Comparison of ENCODE assay signal across 18 cellular contexts in genomic region chr7:52500796-52501195, GRCh38.
DNase-seq lines count a peak whose midpoint lies in the region; ATAC-seq, FAIRE-seq and TF ChIP-seq lines count a peak whose summit lies in the region.
"Had no signal": no experiment of that assay in that cellular context is flagged by ENCODE, and none has a peak within 500 bp of the region (broad histone marks: within the 10 kb centered on the region; RNA-seq: fewer than 3 reads in every experiment).

No MANE protein-coding gene starts in this region.

- H3K4me1 ChIP-seq in smooth muscle cell (ENCODE audit: low read depth): peaks cover 4% of the 10 kb centered on the region
- no peaks in the 10 kb centered on the region for H3K4me1 ChIP-seq in aorta (ENCODE audit: control insufficient read depth in 1 of 2, insufficient read depth in 2 of 2, low read length in 2 of 2)
- H3K4me1 ChIP-seq: gastrocnemius medialis, tibial artery had no signal

- WGBS in smooth muscle cell (ENCODE audit: low lambda C conversion rate): 7% methylated on average over 3 of the region's 3 CpGs
- WGBS in aorta, 2 donors: 76 to 82% methylated on average over 3 of the region's 3 CpGs

- no peaks in the 10 kb centered on the region for H3K9me3 ChIP-seq in smooth muscle cell (replicated peaks; ENCODE audit: low read depth)
- peaks cover 1% of the 10 kb centered on the region for H3K9me3 ChIP-seq in aorta (ENCODE audit: control insufficient read depth, low read length)
- H3K9me3 ChIP-seq: gastrocnemius medialis, tibial artery had no signal

- H3K4me3 ChIP-seq in bronchial epithelial cell (ENCODE audit: low read depth, low read length) (no peak overlapping the region), smooth muscle cell (peak overlapping the region; percentile 28), aorta (ENCODE audit: low read length in 2 of 2) (no peak overlapping the region), coronary artery (no peak overlapping the region)
- H3K4me3 ChIP-seq: gastrocnemius medialis, tibial artery had no signal

- H3K36me3 ChIP-seq in bronchial epithelial cell (ENCODE audit: control insufficient read depth, insufficient read depth, low read length) (no peaks in the 10 kb centered on the region), smooth muscle cell (ENCODE audit: low read depth) (no peaks in the 10 kb centered on the region), aorta (ENCODE audit: control insufficient read depth in 1 of 2, insufficient read depth in 2 of 2, low read length in 1 of 2) (no peaks in the 10 kb centered on the region)
- H3K36me3 ChIP-seq: gastrocnemius medialis, tibial artery had no signal

- no peak for FAIRE-seq in bronchial epithelial cell (lab: Jason Lieb, UNC)
- FAIRE-seq: A204.1 had no signal

- no peak for ATAC-seq in aorta (ENCODE audit: low FRiP score)
- ATAC-seq: gastrocnemius medialis; Panc1; stimulated activated memory B cell treated with anti-CD40 and anti-IgM and Interleukin-4, amounts not matched to agents 10 μg/mL and 1 μg/mL and 100 μg/mL, for 72 hours had no signal

- H3K27ac ChIP-seq in smooth muscle cell (ENCODE audit: low read depth): peak overlapping the region; percentile 83
- no peak overlapping the region for H3K27ac ChIP-seq in aorta (ENCODE audit: low read depth in 1 of 2, low read length in 2 of 2)
- H3K27ac ChIP-seq in coronary artery: no peak overlapping the region
- H3K27ac ChIP-seq: gastrocnemius medialis, tibial artery had no signal

- intact Hi-C loops in aorta (cut with DNase I): no loop called here

- H3F3A ChIP-seq in smooth muscle cell (ENCODE audit: low read depth): peaks cover 16% of the 10 kb centered on the region

- H2AFZ ChIP-seq in smooth muscle cell (ENCODE audit: low read depth): peak overlapping the region; percentile 35

- DNase-seq in NCI-H524 (lab: John Stamatoyannopoulos, UW) (peak; percentile 46 to 64), NCI-H524 treated with DMSO at 0.1 percent for 48 hours (lab: John Stamatoyannopoulos, UW) (no peak), NCI-H82 treated with DMSO at 0.1 percent for 48 hours (lab: John Stamatoyannopoulos, UW; ENCODE audit: unreplicated experiment) (peak; percentile 67), bronchial epithelial cell (ENCODE audit: low read depth) (peak; percentile 97), smooth muscle cell (lab: John Stamatoyannopoulos, UW; ENCODE audit: unreplicated experiment) (no peak), aorta (no peak), globus pallidus (ENCODE audit: low spot score) (no peak), coronary artery (ENCODE audit: low spot score) (no peak)
- DNase-seq: activated CD4-positive, alpha-beta T cell treated with anti-CD3 and anti-CD28 coated beads for 48 hours; activated CD8-positive, alpha-beta memory T cell treated with anti-CD3 and anti-CD28 coated beads, Interleukin-2, amount 50 U/mL, for 48 hours; activated naive CD4-positive, alpha-beta T cell treated with anti-CD3 and anti-CD28 coated beads for 36 hours; cortex of kidney; gastrocnemius medialis; stimulated activated CD4-positive, alpha-beta T cell treated with anti-CD3 and anti-CD28 coated beads, Interleukin-15, amount 100 ng/mL, for 24 hours; tibial artery had no signal

- no peaks in the 10 kb centered on the region for H3K79me2 ChIP-seq in smooth muscle cell (ENCODE audit: low read depth)

- H3K27me3 ChIP-seq in bronchial epithelial cell (ENCODE audit: control insufficient read depth, insufficient read depth, low read length) (no peaks in the 10 kb centered on the region), smooth muscle cell (ENCODE audit: low read depth) (no peaks in the 10 kb centered on the region), aorta (ENCODE audit: control insufficient read depth in 1 of 2, insufficient read depth in 2 of 2, low read length in 1 of 2) (no peaks in the 10 kb centered on the region)
- H3K27me3 ChIP-seq: gastrocnemius medialis, tibial artery had no signal

- peak overlapping the region; percentile 25 for H3K9ac ChIP-seq in smooth muscle cell (ENCODE audit: low read depth)

- H3K4me2 ChIP-seq in smooth muscle cell: peak overlapping the region; percentile 86

- no peaks in the 10 kb centered on the region for H4K20me1 ChIP-seq in smooth muscle cell (ENCODE audit: low read depth)

- TF ChIP-seq CTCF in bronchial epithelial cell (IDR thresholded peaks at IDR 0.05; ENCODE audit: insufficient read depth, low read length, severe bottlenecking): no peak
- no peak for TF ChIP-seq CTCF in smooth muscle cell (IDR thresholded peaks at IDR 0.05; ENCODE audit: borderline replicate concordance, insufficient read depth, poor library complexity, severe bottlenecking)
- TF ChIP-seq CTCF in coronary artery (IDR thresholded peaks at IDR 0.05): no peak

Comparison
In these comparisons a context has a peak if more than half of its experiments do, and no peak if none do; other contexts are left out.
1. DNase-seq: peak in NCI-H524 (2 of 2), NCI-H82 treated with DMSO at 0.1 percent for 48 hours (single experiment) and bronchial epithelial cell (single experiment); none in NCI-H524 treated with DMSO at 0.1 percent for 48 hours (single experiment), smooth muscle cell (single experiment), aorta (0 of 2), globus pallidus (single experiment) and coronary artery (single experiment).